In genomic region chr10:110817614-110818013, GRCh38 we compare ENCODE assay signal across 16 cellular contexts. TPM values are rescaled to one million over a fixed set of nuclear protein-coding genes. Genes with fewer than 3 reads are reported as not detected.
DNase-seq lines count a peak whose midpoint lies in the region; ATAC-seq, FAIRE-seq and TF ChIP-seq lines count a peak whose summit lies in the region.
"Had no signal": no experiment of that assay in that cellular context is flagged by ENCODE, and none has a peak within 500 bp of the region (broad histone marks: within the 10 kb centered on the region; RNA-seq: fewer than 3 reads in every experiment).

No MANE protein-coding gene starts in this region.

- peak; percentile 46 to 75 for ATAC-seq in naive thymus-derived CD8-positive, alpha-beta T cell
- no peak for ATAC-seq in HG02981 (IDR thresholded peaks at IDR 0.05; ENCODE audit: unreplicated experiment)
- ATAC-seq: foreskin keratinocyte, PC-3, SK-N-SH treated with all-trans-retinoic acid at 6 μM for 48 hours had no signal

- no peaks in the 10 kb centered on the region for H4K20me1 ChIP-seq in BLaER1

- 0 out of 2 replicates have a peak overlapping the region, but pooled peaks have one; percentile 79 for H3K4me2 ChIP-seq in BLaER1

- no peaks in the 10 kb centered on the region for H3K36me3 ChIP-seq in BLaER1
- no peaks in the 10 kb centered on the region for H3K36me3 ChIP-seq in H7 (replicated peaks; ENCODE audit: control insufficient read depth, insufficient read depth, low read length)
- H3K36me3 ChIP-seq: neutrophil, uterus had no signal

- H3K27me3 Mint-ChIP-seq in naive thymus-derived CD8-positive, alpha-beta T cell = no peaks in the 10 kb centered on the region
- H3K27me3 Mint-ChIP-seq: activated naive CD4-positive, alpha-beta T cell treated with anti-CD3 and anti-CD28 coated beads, Interleukin-2, amount 10 ng/mL, durations not matched to agents 7 days and 5 days had no signal

- H3K27me3 ChIP-seq in BLaER1 = no peaks in the 10 kb centered on the region
- H3K27me3 ChIP-seq in H7 (ENCODE audit: control insufficient read depth, insufficient read depth, low read length) = no peaks in the 10 kb centered on the region
- H3K27me3 ChIP-seq: neutrophil, uterus had no signal

- DNase-seq in GM18507 (ENCODE audit: extremely low spot score, insufficient read length, low read depth) = no peak
- DNase-seq in naive thymus-derived CD8-positive, alpha-beta T cell = peak in 3 of 10 donors; percentile 9 to 40 (median 21)
- no peak for DNase-seq in HUDEP-2 (lab: John Stamatoyannopoulos, UW; ENCODE audit: unreplicated experiment in 76 of 76)
- DNase-seq in H7 = no peak
- no peak for DNase-seq in cerebellar nuclear complex (lab: John Stamatoyannopoulos, UW)
- DNase-seq: activated CD8-positive, alpha-beta memory T cell treated with anti-CD3 and anti-CD28 coated beads, Interleukin-2, amount 50 U/mL, for 4 hours; activated naive CD4-positive, alpha-beta T cell treated with anti-CD3 and anti-CD28 coated beads, Interleukin-2, amount 10 ng/mL, durations not matched to agents 7 days and 5 days; foreskin keratinocyte; PC-3; stimulated activated CD4-positive, alpha-beta T cell treated with anti-CD3 and anti-CD28 coated beads, Interleukin-4, amount 100 ng/mL, for 4 hours; uterus had no signal

- POLR2A ChIA-PET in naive thymus-derived CD8-positive, alpha-beta T cell (lab: Charles Lee) = interaction anchor here (0.8 to 1.8 kb wide), 7 partner anchors 10 to 54 kb away, joined by 3 to 6 read pairs (median 4); partner anchors contain the start of gene PDCD4

- H3K9ac ChIP-seq in BLaER1 = no peak overlapping the region

- TF ChIP-seq CTCF in VCaP (conservative IDR thresholded peaks at IDR 0.05) = no peak

- peaks cover 55% of the 10 kb centered on the region for H3K4me1 ChIP-seq in BLaER1
- H3K4me1 ChIP-seq: foreskin keratinocyte had no signal

- no peaks in the 10 kb centered on the region for H3K36me3 Mint-ChIP-seq in naive thymus-derived CD8-positive, alpha-beta T cell
- H3K36me3 Mint-ChIP-seq: activated naive CD4-positive, alpha-beta T cell treated with anti-CD3 and anti-CD28 coated beads, Interleukin-2, amount 10 ng/mL, durations not matched to agents 7 days and 5 days had no signal

- peak overlapping the region in 5 of 10 donors; percentile 1 to 72 (median 42) for H3K4me3 Mint-ChIP-seq in naive thymus-derived CD8-positive, alpha-beta T cell
- H3K4me3 Mint-ChIP-seq: activated naive CD4-positive, alpha-beta T cell treated with anti-CD3 and anti-CD28 coated beads, Interleukin-2, amount 10 ng/mL, durations not matched to agents 7 days and 5 days had no signal

- H3K9me3 ChIP-seq in BLaER1 = no peaks in the 10 kb centered on the region
- H3K9me3 ChIP-seq: neutrophil, uterus had no signal

- FAIRE-seq in GM18507 (lab: Jason Lieb, UNC) = peak; percentile 42

- H3K27ac Mint-ChIP-seq in naive thymus-derived CD8-positive, alpha-beta T cell = peak overlapping the region; percentile 8 to 91 (median 84)
- H3K27ac Mint-ChIP-seq: activated naive CD4-positive, alpha-beta T cell treated with anti-CD3 and anti-CD28 coated beads, Interleukin-2, amount 10 ng/mL, durations not matched to agents 7 days and 5 days had no signal

- no peak overlapping the region for H3K4me3 ChIP-seq in BLaER1
- H3K4me3 ChIP-seq in H7 (ENCODE audit: insufficient read depth, low read depth, low read length) = no peak overlapping the region
- H3K4me3 ChIP-seq: uterus had no signal

- H3K27ac ChIP-seq in BLaER1 = no peak overlapping the region
- H3K27ac ChIP-seq in VCaP = peak overlapping the region; percentile 85; the same call in 1 of the 2 replicates
- H3K27ac ChIP-seq: foreskin keratinocyte, neutrophil had no signal

- no peaks in the 10 kb centered on the region for H3K9me3 Mint-ChIP-seq in naive thymus-derived CD8-positive, alpha-beta T cell
- H3K9me3 Mint-ChIP-seq: activated naive CD4-positive, alpha-beta T cell treated with anti-CD3 and anti-CD28 coated beads, Interleukin-2, amount 10 ng/mL, durations not matched to agents 7 days and 5 days had no signal

- peaks cover 27 to 55% (median 49%) of the 10 kb centered on the region in 4 donors for H3K4me1 Mint-ChIP-seq in naive thymus-derived CD8-positive, alpha-beta T cell

RNA-seq across cellular contexts. Expression of gene PDCD4, which starts 54.1 kb away (rescaled TPM):
- 100 to 1,000 TPM; 361 to 367 TPM for total RNA-seq in naive thymus-derived CD8-positive, alpha-beta T cell
- polyA plus RNA-seq in naive thymus-derived CD8-positive, alpha-beta T cell = 100 to 1,000 TPM; 318 to 385 (median 341) TPM
- total RNA-seq in H7 (2014; rRNA removed; shearing (Covaris generic)) = 9.0 and 17.4 TPM in 2 replicates

Comparison
In these comparisons a context has a peak if more than half of its experiments do, and no peak if none do; other contexts are left out.
1. RNA of gene PDCD4, which starts 54.1 kb away (total RNA-seq): 361 to 367 TPM in naive thymus-derived CD8-positive, alpha-beta T cell; 9.0 to 17.4 TPM in H7; every median in the first group is over 10 times any median in the second.